Comparison of ENCODE assay signal across 1 cellular context in genomic region chr4:66639361-66639760, GRCh38.
TF ChIP-seq lines count a peak whose summit lies in the region.

No MANE protein-coding gene starts in this region.

TF ChIP-seq in HEK293, 187 proteins besides CTCF, POLR2A, EP300 and RAD21 (continued from another document):
- TF ChIP-seq PRDM4 (tag by site-specific recombination; IDR thresholded peaks at IDR 0.05) (peak; percentile 26; the same call in 1 of the 2 replicates), ZNF747 (tag by site-specific recombination; IDR thresholded peaks at IDR 0.05) (no peak), ZNF2 (tag by site-specific recombination; IDR thresholded peaks at IDR 0.05) (no peak), WT1 (tag by site-specific recombination; IDR thresholded peaks at IDR 0.05) (peak; percentile 55; the same call in 1 of the 2 replicates), FEZF1 (tag by site-specific recombination; IDR thresholded peaks at IDR 0.05) (peak; percentile 70), ZFP69B (tag by site-specific recombination; IDR thresholded peaks at IDR 0.05) (no peak), ZBTB17 (tag by site-specific recombination; IDR thresholded peaks at IDR 0.05) (peak; percentile 25; the same call in 1 of the 2 replicates), ZBTB44 (tag by site-specific recombination; IDR thresholded peaks at IDR 0.05) (peak; percentile 84), GLIS1 (tag by site-specific recombination; IDR thresholded peaks at IDR 0.05) (no peak), ZNF37A (tag by site-specific recombination; IDR thresholded peaks at IDR 0.05) (no peak), OVOL3 (tag by site-specific recombination; IDR thresholded peaks at IDR 0.05) (no peak), ZBTB6 (tag by site-specific recombination; IDR thresholded peaks at IDR 0.05) (peak; percentile 43; the same call in 1 of the 2 replicates), TCF7L2 (IDR thresholded peaks at IDR 0.05; ENCODE audit: borderline replicate concordance, low read depth, low read length) (no peak), ZNF510 (tag by site-specific recombination; IDR thresholded peaks at IDR 0.05; ENCODE audit: insufficient replicate concordance) (no peak), BCL11A (tag by site-specific recombination; IDR thresholded peaks at IDR 0.05; ENCODE audit: low read depth) (0 out of 2 replicates have a peak, but pooled peaks have one; percentile 20), OSR2 (tag by site-specific recombination; IDR thresholded peaks at IDR 0.05) (peak; percentile 24; the same call in 1 of the 2 replicates), MZF1 (tag by site-specific recombination; IDR thresholded peaks at IDR 0.05; ENCODE audit: borderline replicate concordance) (peak; percentile 32; the same call in 1 of the 2 replicates), ZNF157 (tag by site-specific recombination; IDR thresholded peaks at IDR 0.05) (no peak)
- TF ChIP-seq, protein P1, sequence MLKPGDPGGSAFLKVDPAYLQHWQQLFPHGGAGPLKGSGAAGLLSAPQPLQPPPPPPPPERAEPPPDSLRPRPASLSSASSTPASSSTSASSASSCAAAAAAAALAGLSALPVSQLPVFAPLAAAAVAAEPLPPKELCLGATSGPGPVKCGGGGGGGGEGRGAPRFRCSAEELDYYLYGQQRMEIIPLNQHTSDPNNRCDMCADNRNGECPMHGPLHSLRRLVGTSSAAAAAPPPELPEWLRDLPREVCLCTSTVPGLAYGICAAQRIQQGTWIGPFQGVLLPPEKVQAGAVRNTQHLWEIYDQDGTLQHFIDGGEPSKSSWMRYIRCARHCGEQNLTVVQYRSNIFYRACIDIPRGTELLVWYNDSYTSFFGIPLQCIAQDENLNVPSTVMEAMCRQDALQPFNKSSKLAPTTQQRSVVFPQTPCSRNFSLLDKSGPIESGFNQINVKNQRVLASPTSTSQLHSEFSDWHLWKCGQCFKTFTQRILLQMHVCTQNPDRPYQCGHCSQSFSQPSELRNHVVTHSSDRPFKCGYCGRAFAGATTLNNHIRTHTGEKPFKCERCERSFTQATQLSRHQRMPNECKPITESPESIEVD (tag by site-specific recombination; IDR thresholded peaks at IDR 0.05) = peak; percentile 56; the same call in 1 of the 2 replicates
